Comparison of ENCODE assay signal across 8 cellular contexts in the genomic region with DNA sequence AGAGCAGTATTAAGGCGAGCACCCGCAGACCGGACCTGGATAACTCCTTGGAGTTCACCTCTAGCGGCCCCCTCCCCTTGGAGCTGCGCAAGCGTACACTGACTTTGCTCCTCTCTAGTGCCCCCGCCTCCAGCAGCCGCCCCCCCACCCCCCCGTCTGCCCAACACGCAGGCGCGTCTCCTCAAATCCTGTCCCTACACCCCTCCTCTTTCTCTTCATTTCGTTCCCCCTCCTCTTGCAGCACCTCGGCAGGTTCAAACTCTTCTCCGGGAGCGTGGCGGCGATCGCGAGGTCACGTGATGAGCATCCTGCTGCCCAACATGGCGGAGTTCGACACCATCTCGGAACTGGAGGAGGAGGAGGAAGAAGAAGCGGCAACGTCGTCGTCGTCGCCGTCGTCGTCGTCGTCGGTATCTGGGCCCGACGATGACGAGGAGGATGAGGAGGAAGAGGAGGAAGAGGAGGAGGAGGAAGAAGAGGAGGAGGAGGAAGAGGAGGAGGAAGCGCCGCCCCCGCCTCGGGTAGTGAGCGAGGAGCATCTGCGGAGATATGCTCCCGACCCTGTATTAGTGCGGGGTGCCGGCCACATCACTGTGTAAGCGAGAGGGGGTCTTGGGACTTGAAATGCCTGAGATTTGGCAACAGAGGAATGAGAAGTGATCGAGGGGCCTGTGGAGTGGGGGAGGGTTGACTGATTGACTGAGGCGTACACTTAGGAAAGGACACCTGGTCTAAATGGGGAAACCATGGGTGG.
A peak's percentile ranks its signal among the peaks of the same experiment; 100 is the strongest.
DNase-seq lines count a peak whose midpoint lies in the region; ATAC-seq lines count a peak whose summit lies in the region.

A gene (plus strand): TSS at position 212 of the 754 bp plus-strand sequence. CDS start 88 bp downstream, at position 300.

- DNase-seq in NCI-H2171 treated with DMSO at 0.1 percent for 48 hours (lab: John Stamatoyannopoulos, UW) = peak; percentile 87
- DNase-seq in activated CD4-positive, alpha-beta T cell treated with anti-CD3 and anti-CD28 coated beads for 4 hours = peak; percentile 54 to 62
- DNase-seq in stimulated activated CD4-positive, alpha-beta T cell treated with anti-CD3 and anti-CD28 coated beads, Interleukin-1b, Interleukin-23, amount 100 ng/mL, for 4 hours (ENCODE audit: low read depth in 2 of 2) = peak; percentile 34 to 48
- DNase-seq in Kasumi-1 (lab: John Stamatoyannopoulos, UW) = no peak

- H3K27ac ChIP-seq in cingulate gyrus (ENCODE audit: low read depth, low read length) = peak within 1 kb of the TSS; percentile 79
- peak within 1 kb of the TSS; percentile 76 for H3K27ac ChIP-seq in layer of hippocampus (ENCODE audit: low read depth, low read length)

- no peaks in the 10 kb centered on the region for H3K27me3 ChIP-seq in layer of hippocampus (ENCODE audit: control insufficient read depth, insufficient read depth, low read length)

- ATAC-seq in GM18511 (IDR thresholded peaks at IDR 0.05; ENCODE audit: unreplicated experiment) (peak; percentile 59), HG02981 (IDR thresholded peaks at IDR 0.05; ENCODE audit: unreplicated experiment) (peak; percentile 64)

Comparison
In these comparisons a context has a peak if more than half of its experiments do, and no peak if none do; other contexts are left out.
1. DNase-seq: peak in NCI-H2171 treated with DMSO at 0.1 percent for 48 hours (single experiment), activated CD4-positive, alpha-beta T cell treated with anti-CD3 and anti-CD28 coated beads for 4 hours (2 of 2) and stimulated activated CD4-positive, alpha-beta T cell treated with anti-CD3 and anti-CD28 coated beads, Interleukin-1b, Interleukin-23, amount 100 ng/mL, for 4 hours (2 of 2); none in Kasumi-1 (0 of 2).